ENCODE assay signal across 18 cellular contexts in genomic region chr5:158635565-158635964, GRCh38.
DNase-seq lines count a peak whose midpoint lies in the region; ATAC-seq and TF ChIP-seq lines count a peak whose summit lies in the region.
"Had no signal": no experiment of that assay in that cellular context is flagged by ENCODE, and none has a peak within 500 bp of the region (broad histone marks: within the 10 kb centered on the region; RNA-seq: fewer than 3 reads in every experiment).

No MANE protein-coding gene starts in this region.

- H3K27ac Mint-ChIP-seq in stimulated activated memory B cell treated with anti-CD40 and anti-IgM and Interleukin-4, amounts not matched to agents 10 μg/mL and 1 μg/mL and 100 μg/mL, for 72 hours, result no peak overlapping the region
- no peak overlapping the region for H3K27ac Mint-ChIP-seq in MCF 10A (ENCODE audit: low read depth, unreplicated experiment)

- H3K36me3 Mint-ChIP-seq in stimulated activated memory B cell treated with anti-CD40 and anti-IgM and Interleukin-4, amounts not matched to agents 10 μg/mL and 1 μg/mL and 100 μg/mL, for 72 hours, result no peaks in the 10 kb centered on the region
- no peaks in the 10 kb centered on the region for H3K36me3 Mint-ChIP-seq in MCF 10A (ENCODE audit: insufficient read depth, unreplicated experiment)

- H4K91ac ChIP-seq in trophoblast cell (ENCODE audit: low read depth, low read length), result no peak overlapping the region

- H3K27me3 ChIP-seq in SJSA1 (replicated peaks) (no peaks in the 10 kb centered on the region), trophoblast cell (ENCODE audit: insufficient read depth, low read length) (no peaks in the 10 kb centered on the region)
- H3K27me3 ChIP-seq: BLaER1 treated with 17β-estradiol and CSF1 and Interleukin-3, amounts not matched to agents 10 nM and 100 nM had no signal

- H3K79me2 ChIP-seq in trophoblast cell (ENCODE audit: control insufficient read depth, insufficient read depth, low read length, poor library complexity), result no peaks in the 10 kb centered on the region

- H4K12ac ChIP-seq in trophoblast cell (ENCODE audit: low read depth, low read length), result no peak overlapping the region

- H4K8ac ChIP-seq in trophoblast cell (ENCODE audit: low read depth, low read length), result no peak overlapping the region

- H3K4me2 ChIP-seq in trophoblast cell (ENCODE audit: low read length), result no peak overlapping the region
- H3K4me2 ChIP-seq: BLaER1 treated with 17β-estradiol and CSF1 and Interleukin-3, amounts not matched to agents 10 nM and 100 nM had no signal

- TF ChIP-seq CTCF in MCF 10A (IDR thresholded peaks at IDR 0.05; ENCODE audit: unreplicated experiment), result no peak

- H3K9me3 ChIP-seq in SJSA1 (replicated peaks) (no peaks in the 10 kb centered on the region), trophoblast cell (ENCODE audit: insufficient read depth, low read depth, low read length) (peaks cover 2% of the 10 kb centered on the region)

- CTCF ChIA-PET in MCF 10A (lab: Yijun Ruan, JAX), result no interaction called here

- H2BK5ac ChIP-seq in trophoblast cell (ENCODE audit: low read depth, low read length, poor library complexity), result no peak overlapping the region

- no peak overlapping the region for H3K18ac ChIP-seq in trophoblast cell (ENCODE audit: low read length)

- ATAC-seq in GM18858 (IDR thresholded peaks at IDR 0.05; ENCODE audit: unreplicated experiment) (peak; percentile 63), GM21576 (IDR thresholded peaks at IDR 0.05; ENCODE audit: unreplicated experiment) (peak; percentile 69), HG02852 (IDR thresholded peaks at IDR 0.05; ENCODE audit: unreplicated experiment) (no peak)
- peak; percentile 41 for ATAC-seq in stimulated activated memory B cell treated with anti-CD40 and anti-IgM and Interleukin-4, amounts not matched to agents 10 μg/mL and 1 μg/mL and 100 μg/mL, for 72 hours
- ATAC-seq: PC-3 had no signal

- intact Hi-C loops in MCF 10A (cut with micrococcal nuclease), result no loop called here

- no peak overlapping the region for H3K14ac ChIP-seq in trophoblast cell (ENCODE audit: low read length)

- H3K4me3 Mint-ChIP-seq in stimulated activated memory B cell treated with anti-CD40 and anti-IgM and Interleukin-4, amounts not matched to agents 10 μg/mL and 1 μg/mL and 100 μg/mL, for 72 hours, result no peak overlapping the region
- H3K4me3 Mint-ChIP-seq in MCF 10A (ENCODE audit: unreplicated experiment), result no peak overlapping the region

- peak overlapping the region; percentile 76 for H3K27ac ChIP-seq in SJSA1
- H3K27ac ChIP-seq in trophoblast cell (ENCODE audit: low read depth, low read length), result no peak overlapping the region
- H3K27ac ChIP-seq: BLaER1 treated with 17β-estradiol and CSF1 and Interleukin-3, amounts not matched to agents 10 nM and 100 nM; RWPE1 had no signal

- no peak overlapping the region for H3K4ac ChIP-seq in trophoblast cell (ENCODE audit: low read depth, low read length)

- no peaks in the 10 kb centered on the region for H3K79me1 ChIP-seq in trophoblast cell (ENCODE audit: low read length)

- no peak overlapping the region for H2AFZ ChIP-seq in trophoblast cell (ENCODE audit: insufficient read depth, low read length, poor library complexity)

- no CpG with 5 or more reads among the region's 5 CpGs for WGBS in trophoblast cell (ENCODE audit: extremely low coverage, insufficient coverage, insufficient read length)

- H2AK5ac ChIP-seq in trophoblast cell (ENCODE audit: low read length), result no peak overlapping the region

- no peaks in the 10 kb centered on the region for H3K9me3 Mint-ChIP-seq in stimulated activated memory B cell treated with anti-CD40 and anti-IgM and Interleukin-4, amounts not matched to agents 10 μg/mL and 1 μg/mL and 100 μg/mL, for 72 hours
- H3K9me3 Mint-ChIP-seq in MCF 10A (ENCODE audit: unreplicated experiment), result no peaks in the 10 kb centered on the region

- BruUV-seq in MCF 10A (replicated peaks; lab: Mats Ljungman, UMichigan), result no TSS peak

- H2BK12ac ChIP-seq in trophoblast cell (ENCODE audit: low read length), result no peak overlapping the region

- H3K4me1 ChIP-seq in SJSA1 (replicated peaks) (peaks cover 53% of the 10 kb centered on the region), trophoblast cell (ENCODE audit: control insufficient read depth in 1 of 2, insufficient read depth in 2 of 2, low read length in 2 of 2) (no peaks in the 10 kb centered on the region)

- H3K4me1 Mint-ChIP-seq in stimulated activated memory B cell treated with anti-CD40 and anti-IgM and Interleukin-4, amounts not matched to agents 10 μg/mL and 1 μg/mL and 100 μg/mL, for 72 hours, result peaks cover 7% of the 10 kb centered on the region
- H3K4me1 Mint-ChIP-seq in MCF 10A (ENCODE audit: insufficient read depth, unreplicated experiment), result peaks cover 9% of the 10 kb centered on the region

- H3K9ac ChIP-seq in trophoblast cell (ENCODE audit: low read length), result no peak overlapping the region
- H3K9ac ChIP-seq: BLaER1 treated with 17β-estradiol and CSF1 and Interleukin-3, amounts not matched to agents 10 nM and 100 nM had no signal

- POLR2A ChIA-PET in MCF 10A (lab: Yijun Ruan, JAX), result no interaction called here

- peak in 1 of 2 experiments; percentile 21 for DNase-seq in SJSA1 (ENCODE audit: low read depth in 1 of 2, low spot score in 2 of 2)
- DNase-seq in trophoblast cell, result no peak
- no peak for DNase-seq in CD1c-positive myeloid dendritic cell (ENCODE audit: extremely low spot score)
- DNase-seq in MCF 10A (ENCODE audit: unreplicated experiment), result no peak
- DNase-seq: DMS79, H7, NCI-H1105 treated with DMSO at 0.1 percent for 48 hours, NCI-H1694, PC-3, SIG-M5, T-helper 1 cell, T1000 had no signal

- no peaks in the 10 kb centered on the region for H3K27me3 Mint-ChIP-seq in stimulated activated memory B cell treated with anti-CD40 and anti-IgM and Interleukin-4, amounts not matched to agents 10 μg/mL and 1 μg/mL and 100 μg/mL, for 72 hours
- no peaks in the 10 kb centered on the region for H3K27me3 Mint-ChIP-seq in MCF 10A (ENCODE audit: insufficient read depth, unreplicated experiment)

- H3K23ac ChIP-seq in trophoblast cell (ENCODE audit: low read length), result no peak overlapping the region

- H3K4me3 ChIP-seq in SJSA1, result no peak overlapping the region
- H3K4me3 ChIP-seq in trophoblast cell (ENCODE audit: low read depth, low read length), result no peak overlapping the region
- H3K4me3 ChIP-seq: BLaER1 treated with 17β-estradiol and CSF1 and Interleukin-3, amounts not matched to agents 10 nM and 100 nM had no signal

- no peak overlapping the region for H2BK120ac ChIP-seq in trophoblast cell (ENCODE audit: insufficient read depth, low read length, poor library complexity)

- H3K36me3 ChIP-seq in SJSA1 (no peaks in the 10 kb centered on the region), trophoblast cell (ENCODE audit: control insufficient read depth in 1 of 2, insufficient read depth in 2 of 2, low read length in 2 of 2) (no peaks in the 10 kb centered on the region)
- H3K36me3 ChIP-seq: BLaER1 treated with 17β-estradiol and CSF1 and Interleukin-3, amounts not matched to agents 10 nM and 100 nM had no signal
